Comparison of ENCODE assay signal across 20 cellular contexts in genomic region chr10:44306147-44306710, GRCh38.
DNase-seq lines count a peak whose midpoint lies in the region; ATAC-seq and TF ChIP-seq lines count a peak whose summit lies in the region.
"Had no signal": no experiment of that assay in that cellular context is flagged by ENCODE, and none has a peak within 500 bp of the region (broad histone marks: within the 10 kb centered on the region; RNA-seq: fewer than 3 reads in every experiment).

No MANE protein-coding gene starts in this region.

- H3K4me1 Mint-ChIP-seq in activated T-cell treated with anti-CD3 and anti-CD28 coated beads, Interleukin-2, amount 50 U/mL, for 4 hours (ENCODE audit: low read depth): peaks cover 4% of the 10 kb centered on the region

- no peak for TF ChIP-seq CTCF in PC-3 (conservative IDR thresholded peaks at IDR 0.05; ENCODE audit: low read depth, low read length)

- H3K27ac ChIP-seq in PC-3 (ENCODE audit: low read length): no peak overlapping the region
- H3K27ac ChIP-seq: SK-N-MC had no signal

- peaks cover 6% of the 10 kb centered on the region for H3K9me3 Mint-ChIP-seq in activated T-cell treated with anti-CD3 and anti-CD28 coated beads, Interleukin-2, amount 50 U/mL, for 4 hours

- no peaks in the 10 kb centered on the region for H3K9me2 ChIP-seq in PC-3 (replicated peaks; ENCODE audit: low read length)

- H3K4me2 ChIP-seq in PC-3 (ENCODE audit: low read length): no peak overlapping the region

- no peaks in the 10 kb centered on the region for H3K9me3 ChIP-seq in PC-3 (ENCODE audit: low read length)

- H3K36me3 ChIP-seq in PC-3 (ENCODE audit: low read depth, low read length) (no peaks in the 10 kb centered on the region), H7 (replicated peaks; ENCODE audit: control insufficient read depth, insufficient read depth, low read length) (no peaks in the 10 kb centered on the region)

- intact Hi-C loops in PC-3 (cut with micrococcal nuclease): no loop called here

- POLR2A ChIA-PET in PC-3 (lab: Charles Lee; ENCODE audit: unreplicated experiment): interaction anchor here (0.5 kb wide), 1 partner anchor 1013 kb away, joined by 3 read pairs; no protein-coding TSS in a partner anchor

- H3K4me1 ChIP-seq in PC-3 (ENCODE audit: insufficient read depth, low read length): peaks cover 5% of the 10 kb centered on the region

- no peak overlapping the region for H2AFZ ChIP-seq in PC-3 (ENCODE audit: low read length)

- H3K4me3 Mint-ChIP-seq in activated T-cell treated with anti-CD3 and anti-CD28 coated beads, Interleukin-2, amount 50 U/mL, for 4 hours: no peak overlapping the region
- H3K4me3 Mint-ChIP-seq: CD4-positive, CD25-positive, alpha-beta regulatory T cell; stimulated activated naive B cell treated with anti-CD40 and anti-IgM and Interleukin-4, amounts not matched to agents 10 μg/mL and 1 μg/mL and 100 μg/mL, for 72 hours had no signal

- BruUV-seq in PC-3 (replicated peaks; lab: Mats Ljungman, UMichigan): no TSS peak

- H3K27me3 ChIP-seq in PC-3 (ENCODE audit: low read length) (0 out of 2 replicates have a peak, but pooled peaks cover 5% of the 10 kb centered on the region), H7 (ENCODE audit: control insufficient read depth, insufficient read depth, low read length) (peaks cover 10% of the 10 kb centered on the region)

- H3K9ac ChIP-seq in PC-3 (ENCODE audit: low read length): no peak overlapping the region

- no peak; the same call in 1 of the 2 replicates for ATAC-seq in PC-3
- ATAC-seq in activated T-cell treated with anti-CD3 and anti-CD28 coated beads, Interleukin-2, amount 50 U/mL, for 4 hours: no peak
- ATAC-seq: left cardiac atrium had no signal

- H4K20me1 ChIP-seq in PC-3 (ENCODE audit: low read length): no peaks in the 10 kb centered on the region

- CTCF ChIA-PET in PC-3 (lab: Charles Lee): no interaction called here

- H3K27me3 Mint-ChIP-seq in activated T-cell treated with anti-CD3 and anti-CD28 coated beads, Interleukin-2, amount 50 U/mL, for 4 hours (ENCODE audit: low read depth): peaks cover 3% of the 10 kb centered on the region

- no peak overlapping the region for H3K4me3 ChIP-seq in PC-3 (ENCODE audit: low read length)
- no peak overlapping the region for H3K4me3 ChIP-seq in skeletal muscle cell (ENCODE audit: low read depth, low read length)
- H3K4me3 ChIP-seq in H7 (ENCODE audit: insufficient read depth, low read depth, low read length): no peak overlapping the region
- H3K4me3 ChIP-seq: SK-N-MC had no signal

- no peaks in the 10 kb centered on the region for H3K36me3 Mint-ChIP-seq in activated T-cell treated with anti-CD3 and anti-CD28 coated beads, Interleukin-2, amount 50 U/mL, for 4 hours (ENCODE audit: insufficient read depth)
- H3K36me3 Mint-ChIP-seq: CD4-positive, CD25-positive, alpha-beta regulatory T cell; stimulated activated naive B cell treated with anti-CD40 and anti-IgM and Interleukin-4, amounts not matched to agents 10 μg/mL and 1 μg/mL and 100 μg/mL, for 72 hours had no signal

- H3F3A ChIP-seq in PC-3 (ENCODE audit: low read length, unreplicated experiment): no peaks in the 10 kb centered on the region

- DNase-seq in Daoy (ENCODE audit: low read depth): peak; percentile 37
- DNase-seq in PC-3: peak; percentile 48
- peak; percentile 96 for DNase-seq in fibroblast of gingiva (ENCODE audit: low read depth)
- DNase-seq in skeletal muscle cell (ENCODE audit: low read depth): peak; percentile 56
- DNase-seq in NOMO-1 treated with dmso at 0.1 percent for 144 hours (lab: John Stamatoyannopoulos, UW; ENCODE audit: unreplicated experiment): no peak
- DNase-seq in H7: no peak
- no peak for DNase-seq in activated T-cell treated with anti-CD3 and anti-CD28 coated beads, Interleukin-2, amount 50 U/mL, for 4 hours
- DNase-seq in UCSD-AML1 (lab: John Stamatoyannopoulos, UW; ENCODE audit: unreplicated experiment): no peak
- DNase-seq: activated CD4-positive, CD25-positive, alpha-beta regulatory T cell; activated T-cell treated with anti-CD3 and anti-CD28 coated beads, Interleukin-2, amount 50 U/mL, for 1 hour; anterior cingulate cortex; effector CD8-positive, alpha-beta T cell; head of caudate nucleus; left cardiac atrium; NCI-H2107; NK-92 treated with Interleukin-12 subunit alpha and Interleukin-12 subunit beta, amount 100 ng/mL, for 24 hours; stimulated activated CD4-positive, alpha-beta T cell treated with anti-CD3 and anti-CD28 coated beads, Interleukin-4, amount 100 ng/mL, for 4 hours; stimulated activated naive B cell treated with anti-CD40 and anti-IgM and Interleukin-4, amounts not matched to agents 10 μg/mL and 1 μg/mL and 100 μg/mL, for 72 hours had no signal

- no peaks in the 10 kb centered on the region for H3K79me2 ChIP-seq in PC-3 (ENCODE audit: low read length)

Comparison
In these comparisons a context has a peak if more than half of its experiments do, and no peak if none do; other contexts are left out.
1. DNase-seq: peak in Daoy (single experiment), PC-3 (single experiment), fibroblast of gingiva (single experiment) and skeletal muscle cell (single experiment); none in NOMO-1 treated with dmso at 0.1 percent for 144 hours (single experiment), H7 (single experiment), activated T-cell treated with anti-CD3 and anti-CD28 coated beads, Interleukin-2, amount 50 U/mL, for 4 hours (single experiment) and UCSD-AML1 (single experiment).